9 cellular contexts compared by ENCODE assay signal in the genomic region with DNA sequence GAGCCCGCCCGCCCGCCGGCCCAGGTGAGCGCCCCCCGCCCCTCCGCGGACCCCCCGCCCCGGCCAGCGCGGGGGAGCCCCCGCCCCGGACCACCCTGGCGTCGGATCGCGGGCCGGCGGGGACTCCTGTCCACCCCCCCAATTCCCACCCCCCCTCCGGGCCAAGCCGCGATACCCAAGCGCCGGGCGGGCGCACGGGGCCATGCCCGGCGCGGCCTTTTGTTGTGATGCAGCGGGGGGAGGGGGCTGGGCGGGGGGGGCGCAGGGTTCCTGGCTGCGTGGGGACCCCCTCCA. TPM values are rescaled to one million over a fixed set of nuclear protein-coding genes. Genes with fewer than 3 reads are reported as not detected.
DNase-seq lines count a peak whose midpoint lies in the region; FAIRE-seq and TF ChIP-seq lines count a peak whose summit lies in the region.
"Had no signal": no experiment of that assay in that cellular context is flagged by ENCODE, and none has a peak within 500 bp of the region (broad histone marks: within the 10 kb centered on the region; RNA-seq: fewer than 3 reads in every experiment).

No MANE protein-coding gene starts in this region.

- no peaks in the 10 kb centered on the region for H3K9me3 ChIP-seq in left ventricle myocardium inferior (replicated peaks)

- peaks cover 28% of the 10 kb centered on the region for H3K4me1 Mint-ChIP-seq in mesothelial cell of epicardium

- peaks cover 30% of the 10 kb centered on the region for H3K4me1 ChIP-seq in left ventricle myocardium inferior

- in situ Hi-C loops in brain microvascular endothelial cell (cut with HindIII; ENCODE audit: low pct_ligation_motif_present, low sequenced_read_pairs): no loop called here

- H3K27ac Mint-ChIP-seq in mesothelial cell of epicardium: no peak overlapping the region

- FAIRE-seq in RCC 7860 (lab: Jason Lieb, UNC): no peak
- FAIRE-seq: islet of Langerhans had no signal

- TF ChIP-seq CTCF in left ventricle myocardium inferior (IDR thresholded peaks at IDR 0.05; ENCODE audit: borderline replicate concordance): no peak
- no peak for TF ChIP-seq CTCF in brain microvascular endothelial cell (IDR thresholded peaks at IDR 0.05; ENCODE audit: low read depth, low read length, missing control alignments)
- no peak for TF ChIP-seq CTCF in mesothelial cell of epicardium (IDR thresholded peaks at IDR 0.05; ENCODE audit: unreplicated experiment)

- H3K27ac ChIP-seq in left ventricle myocardium inferior (replicated peaks): peak overlapping the region; percentile 80
- no peak overlapping the region for H3K27ac ChIP-seq in brain microvascular endothelial cell

- intact Hi-C loops in left ventricle myocardium inferior (cut with micrococcal nuclease): no loop called here
- intact Hi-C loops in cardiac septum (cut with DNase I): no loop called here

- no peaks in the 10 kb centered on the region for H3K27me3 Mint-ChIP-seq in mesothelial cell of epicardium (ENCODE audit: low read depth)

- no peak for DNase-seq in left ventricle myocardium inferior
- no peak for DNase-seq in cardiac septum (ENCODE audit: low spot score)
- DNase-seq in brain microvascular endothelial cell: no peak
- DNase-seq in mesothelial cell of epicardium (ENCODE audit: low spot score in 2 of 2, unreplicated experiment in 2 of 2): no peak
- DNase-seq in RCC 7860 (ENCODE audit: low spot score): no peak
- DNase-seq in activated CD4-positive, alpha-beta T cell treated with anti-CD3 and anti-CD28 coated beads for 48 hours: no peak
- DNase-seq in globus pallidus (ENCODE audit: low spot score): no peak
- DNase-seq in NCI-H2081 (lab: John Stamatoyannopoulos, UW): no peak

- H3K4me3 ChIP-seq in left ventricle myocardium inferior (peak overlapping the region; percentile 76), brain microvascular endothelial cell (ENCODE audit: low read depth, low read length) (peak overlapping the region; percentile 57)

- H3K27me3 ChIP-seq in left ventricle myocardium inferior (ENCODE audit: low read depth) (peaks cover 10% of the 10 kb centered on the region), brain microvascular endothelial cell (replicated peaks) (no peaks in the 10 kb centered on the region)

- peaks cover 15% of the 10 kb centered on the region for H3K36me3 Mint-ChIP-seq in mesothelial cell of epicardium

- H3K4me3 Mint-ChIP-seq in mesothelial cell of epicardium: peak overlapping the region; percentile 48

- H3K9me3 Mint-ChIP-seq in mesothelial cell of epicardium: no peaks in the 10 kb centered on the region

- H3K36me3 ChIP-seq in left ventricle myocardium inferior (no peaks in the 10 kb centered on the region), brain microvascular endothelial cell (replicated peaks) (no peaks in the 10 kb centered on the region)

RNA-seq across cellular contexts. Expression of a gene that starts 0.2 kb away (rescaled TPM):
- total RNA-seq in left ventricle myocardium inferior: 4.2 TPM
- total RNA-seq in cardiac septum: 5.0 TPM
- 81.2 to 85.2 TPM (median 81.3 TPM) in 3 replicates for total RNA-seq in mesothelial cell of epicardium

RNA-seq across cellular contexts. Expression of a gene that starts 56.7 kb away (rescaled TPM):
- total RNA-seq in left ventricle myocardium inferior (19.2 TPM), cardiac septum (20.5 TPM), mesothelial cell of epicardium (40.3 to 44.2 TPM (median 43.0 TPM) in 3 replicates)

Comparison
In these comparisons a context has a peak if more than half of its experiments do, and no peak if none do; other contexts are left out.
1. RNA of a gene that starts 0.2 kb away (total RNA-seq): 81.2 to 85.2 TPM in mesothelial cell of epicardium; 5.0 TPM in cardiac septum (single experiment) and 4.2 TPM in left ventricle myocardium inferior (single experiment); every median in the first group is over 10 times any median in the second.